ENCODE assay signal across 8 cellular contexts in the genomic region with DNA sequence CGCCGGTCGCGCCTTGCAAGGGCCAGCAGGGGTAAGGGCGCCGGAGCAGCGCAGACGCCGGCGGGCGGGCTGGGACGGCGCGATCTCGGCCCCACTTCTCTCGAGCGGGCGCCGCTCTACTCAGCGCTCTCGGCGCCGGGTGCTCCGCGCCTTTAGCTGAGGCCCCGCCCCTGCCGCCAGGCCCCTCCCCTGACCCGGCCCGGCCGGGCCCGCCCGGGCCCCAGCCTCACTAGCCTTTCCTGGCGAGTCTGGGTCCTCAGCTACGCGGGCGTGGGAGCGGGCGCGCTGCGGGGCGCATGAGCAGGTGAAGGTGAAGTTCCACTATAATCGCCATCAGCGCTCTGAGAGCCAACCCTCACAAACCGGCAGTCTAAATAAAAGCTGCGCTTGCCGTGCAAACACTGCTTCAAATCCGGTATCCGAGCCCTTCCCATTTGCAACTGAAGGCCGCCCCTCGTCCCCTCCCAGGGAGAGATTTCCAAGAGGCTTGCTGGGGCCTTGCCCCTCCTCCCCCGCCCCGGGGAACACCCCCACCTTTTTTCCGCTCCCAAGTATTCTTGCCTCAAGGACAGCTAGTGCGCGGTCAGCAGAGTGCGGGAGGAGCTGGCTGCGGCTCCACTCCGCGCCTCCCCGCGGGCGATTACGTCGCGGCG.
DNase-seq lines count a peak whose midpoint lies in the region; ATAC-seq and TF ChIP-seq lines count a peak whose summit lies in the region.

A gene with protein sequence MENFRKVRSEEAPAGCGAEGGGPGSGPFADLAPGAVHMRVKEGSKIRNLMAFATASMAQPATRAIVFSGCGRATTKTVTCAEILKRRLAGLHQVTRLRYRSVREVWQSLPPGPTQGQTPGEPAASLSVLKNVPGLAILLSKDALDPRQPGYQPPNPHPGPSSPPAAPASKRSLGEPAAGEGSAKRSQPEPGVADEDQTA (minus strand): TSS at position 125 of the 653 bp plus-strand sequence. CDS start 189 bp downstream, outside the sequence.

- H3K4me3 ChIP-seq in GM12875 (ENCODE audit: low read depth, low read length) (peak within 1 kb of the TSS; percentile 56), choroid plexus epithelial cell (ENCODE audit: low read depth, low read length) (peak within 1 kb of the TSS; percentile 61)

- ATAC-seq in HG02642 (IDR thresholded peaks at IDR 0.05; ENCODE audit: poor library complexity, unreplicated experiment): peak; percentile 72

- peak; percentile 56 for DNase-seq in NCI-H1694 (lab: John Stamatoyannopoulos, UW)
- peak; percentile 52 for DNase-seq in activated CD4-positive, alpha-beta T cell treated with anti-CD3 and anti-CD28 coated beads for 1 hour
- peak; percentile 70 for DNase-seq in choroid plexus epithelial cell (ENCODE audit: low read depth)
- peak; percentile 23 for DNase-seq in kidney glomerular epithelial cell (lab: John Stamatoyannopoulos, UW)
- peak; percentile 44 to 73 for DNase-seq in stimulated activated CD4-positive, alpha-beta T cell treated with anti-CD3 and anti-CD28 coated beads, Interleukin-15, amount 100 ng/mL, for 1 hour (ENCODE audit: low read depth in 1 of 2, low spot score in 1 of 2)
- DNase-seq in cortex of kidney (lab: John Stamatoyannopoulos, UW): no peak

- TF ChIP-seq CTCF in GM12875 (IDR thresholded peaks at IDR 0.05; ENCODE audit: borderline replicate concordance, insufficient read depth, low read depth, low read length): no peak
- no peak for TF ChIP-seq CTCF in choroid plexus epithelial cell (conservative IDR thresholded peaks at IDR 0.05; ENCODE audit: low read depth, low read length)
